ENCODE assay signal across 38 cellular contexts in genomic region chr22:26835023-26835422, GRCh38.
"Had no signal": no experiment of that assay in that cellular context is flagged by ENCODE, and none has a peak within 500 bp of the region (broad histone marks: within the 10 kb centered on the region; RNA-seq: fewer than 3 reads in every experiment).

No MANE protein-coding gene starts in this region.

- H3K9me3 ChIP-seq: adrenal gland, ascending aorta, body of pancreas, breast epithelium had no signal

- H3K27ac Mint-ChIP-seq: activated naive CD4-positive, alpha-beta T cell treated with anti-CD3 and anti-CD28 coated beads for 36 hours; activated naive CD4-positive, alpha-beta T cell treated with anti-CD3 and anti-CD28 coated beads, Interleukin-2, amount 10 ng/mL, durations not matched to agents 7 days and 5 days; activated naive CD4-positive, alpha-beta T cell treated with anti-CD3 and anti-CD28 coated beads, Interleukin-2, amount 50 U/mL, for 24 hours; activated naive CD4-positive, alpha-beta T cell treated with anti-CD3 and anti-CD28 coated beads, Interleukin-2, amount 50 U/mL, for 72 hours; activated naive CD8-positive, alpha-beta T cell; activated naive CD8-positive, alpha-beta T cell treated with anti-CD3 and anti-CD28 coated beads for 36 hours; activated naive CD8-positive, alpha-beta T cell treated with anti-CD3 and anti-CD28 coated beads, Interleukin-2, amount 10 ng/mL, durations not matched to agents 7 days and 5 days; activated naive CD8-positive, alpha-beta T cell treated with anti-CD3 and anti-CD28 coated beads, Interleukin-2, amount 50 U/mL, for 24 hours; activated T-cell treated with anti-CD3 and anti-CD28 coated beads, Interleukin-2, amount 50 U/mL, for 24 hours; activated T-cell treated with anti-CD3 and anti-CD28 coated beads, Interleukin-2, amount 50 U/mL, for 72 hours; activated T-helper 1 cell treated with anti-CD3 and anti-CD28 coated beads, Interleukin-12 subunit alpha, Interleukin-12 subunit beta, Interleukin-2, Interleukin-4 antibody, amounts not matched to agents 30 ng/mL and 10 ng/mL and 1 ng/mL, durations not matched to agents 14 hours and 24 hours and 36 hours; activated T-helper 17 cell treated with anti-CD3 and anti-CD28 coated beads, Interleukin-2, amount 50 U/mL, for 72 hours; activated T-helper 2 cell treated with anti-CD3 and anti-CD28 coated beads, Interferon-gamma antibody, Interleukin-2, Interleukin-4, amounts not matched to agents 10 μg/mL and 5 μg/mL and 100 μg/mL, durations not matched to agents 14 hours and 24 hours and 36 hours; brain had no signal

- H3K36me3 ChIP-seq: adrenal gland, ascending aorta, brain microvascular endothelial cell, breast epithelium, cardiac muscle cell had no signal

- H3K27me3 Mint-ChIP-seq: activated naive CD4-positive, alpha-beta T cell treated with anti-CD3 and anti-CD28 coated beads, Interleukin-2, amount 10 ng/mL, durations not matched to agents 7 days and 5 days; activated naive CD4-positive, alpha-beta T cell treated with anti-CD3 and anti-CD28 coated beads, Interleukin-2, amount 50 U/mL, for 24 hours; activated naive CD8-positive, alpha-beta T cell; activated naive CD8-positive, alpha-beta T cell treated with anti-CD3 and anti-CD28 coated beads for 36 hours; activated naive CD8-positive, alpha-beta T cell treated with anti-CD3 and anti-CD28 coated beads, Interleukin-2, amount 10 ng/mL, durations not matched to agents 7 days and 5 days; activated naive CD8-positive, alpha-beta T cell treated with anti-CD3 and anti-CD28 coated beads, Interleukin-2, amount 50 U/mL, for 24 hours; activated T-cell treated with anti-CD3 and anti-CD28 coated beads, Interleukin-2, amount 50 U/mL, for 24 hours; activated T-helper 17 cell treated with anti-CD3 and anti-CD28 coated beads, Interleukin-2, amount 50 U/mL, for 72 hours; central memory CD8-positive, alpha-beta T cell had no signal

- DNase-seq: activated effector memory CD4-positive, alpha-beta T cell treated with anti-CD3 and anti-CD28 coated beads, Interleukin-2, amount 50 U/mL, for 16 hours; activated effector memory CD4-positive, alpha-beta T cell treated with Interleukin-2 at 50 U/mL for 16 hours; activated gamma-delta T cell; activated gamma-delta T cell treated with Interleukin-2 at 50 U/mL for 16 hours; activated naive CD4-positive, alpha-beta T cell; activated naive CD4-positive, alpha-beta T cell treated with anti-CD3 and anti-CD28 coated beads for 36 hours; activated naive CD4-positive, alpha-beta T cell treated with anti-CD3 and anti-CD28 coated beads, Interleukin-2, amount 10 ng/mL, durations not matched to agents 7 days and 5 days; activated naive CD4-positive, alpha-beta T cell treated with anti-CD3 and anti-CD28 coated beads, Interleukin-2, amount 50 U/mL, for 16 hours; activated naive CD4-positive, alpha-beta T cell treated with Interleukin-2 at 50 U/mL for 16 hours; activated naive CD8-positive, alpha-beta T cell treated with anti-CD3 and anti-CD28 coated beads for 36 hours; activated naive CD8-positive, alpha-beta T cell treated with anti-CD3 and anti-CD28 coated beads, Interleukin-2, amount 10 ng/mL, durations not matched to agents 7 days and 5 days; activated naive CD8-positive, alpha-beta T cell treated with anti-CD3 and anti-CD28 coated beads, Interleukin-2, amount 50 U/mL, for 24 hours; activated T-cell treated with anti-CD3 and anti-CD28 coated beads, Interleukin-2, amount 50 U/mL, for 24 hours; activated T-cell treated with anti-CD3 and anti-CD28 coated beads, Interleukin-2, amount 50 U/mL, for 4 hours; activated T-cell treated with anti-CD3 and anti-CD28 coated beads, Interleukin-2, amount 50 U/mL, for 48 hours; activated T-cell treated with anti-CD3 and anti-CD28 coated beads, Interleukin-2, amount 50 U/mL, for 72 hours; adrenal gland; amniotic stem cell; amygdala; anterior cingulate cortex; aorta; body of pancreas; brain microvascular endothelial cell; caudate nucleus; central memory CD4-positive, alpha-beta T cell; cerebellar nuclear complex had no signal

- H3K9me3 Mint-ChIP-seq: activated naive CD4-positive, alpha-beta T cell treated with anti-CD3 and anti-CD28 coated beads for 36 hours; activated naive CD4-positive, alpha-beta T cell treated with anti-CD3 and anti-CD28 coated beads, Interleukin-2, amount 10 ng/mL, durations not matched to agents 7 days and 5 days; activated naive CD4-positive, alpha-beta T cell treated with anti-CD3 and anti-CD28 coated beads, Interleukin-2, amount 50 U/mL, for 24 hours; activated naive CD4-positive, alpha-beta T cell treated with anti-CD3 and anti-CD28 coated beads, Interleukin-2, amount 50 U/mL, for 72 hours; activated naive CD8-positive, alpha-beta T cell treated with anti-CD3 and anti-CD28 coated beads for 36 hours; activated naive CD8-positive, alpha-beta T cell treated with anti-CD3 and anti-CD28 coated beads, Interleukin-2, amount 10 ng/mL, durations not matched to agents 7 days and 5 days; activated naive CD8-positive, alpha-beta T cell treated with anti-CD3 and anti-CD28 coated beads, Interleukin-2, amount 50 U/mL, for 24 hours; activated T-cell treated with anti-CD3 and anti-CD28 coated beads, Interleukin-2, amount 50 U/mL, for 24 hours; activated T-cell treated with anti-CD3 and anti-CD28 coated beads, Interleukin-2, amount 50 U/mL, for 4 hours; activated T-cell treated with anti-CD3 and anti-CD28 coated beads, Interleukin-2, amount 50 U/mL, for 72 hours; activated T-helper 1 cell treated with anti-CD3 and anti-CD28 coated beads, Interleukin-12 subunit alpha, Interleukin-12 subunit beta, Interleukin-2, Interleukin-4 antibody, amounts not matched to agents 30 ng/mL and 10 ng/mL and 1 ng/mL, durations not matched to agents 14 hours and 24 hours and 36 hours; activated T-helper 17 cell treated with anti-CD3 and anti-CD28 coated beads, Interleukin-2, amount 50 U/mL, for 72 hours; activated T-helper 2 cell treated with anti-CD3 and anti-CD28 coated beads, Interferon-gamma antibody, Interleukin-2, Interleukin-4, amounts not matched to agents 10 μg/mL and 5 μg/mL and 100 μg/mL, durations not matched to agents 14 hours and 24 hours and 36 hours; brain; central memory CD8-positive, alpha-beta T cell had no signal

- H3K4me1 ChIP-seq: adrenal gland, ascending aorta, body of pancreas, breast epithelium had no signal

- H3K27ac ChIP-seq: adrenal gland, ascending aorta, body of pancreas, brain microvascular endothelial cell, breast epithelium, cardiac muscle cell had no signal

- H3K4me3 Mint-ChIP-seq: activated naive CD4-positive, alpha-beta T cell treated with anti-CD3 and anti-CD28 coated beads for 36 hours; activated naive CD4-positive, alpha-beta T cell treated with anti-CD3 and anti-CD28 coated beads, Interleukin-2, amount 10 ng/mL, durations not matched to agents 7 days and 5 days; activated naive CD4-positive, alpha-beta T cell treated with anti-CD3 and anti-CD28 coated beads, Interleukin-2, amount 50 U/mL, for 24 hours; activated naive CD8-positive, alpha-beta T cell; activated naive CD8-positive, alpha-beta T cell treated with anti-CD3 and anti-CD28 coated beads for 36 hours; activated naive CD8-positive, alpha-beta T cell treated with anti-CD3 and anti-CD28 coated beads, Interleukin-2, amount 10 ng/mL, durations not matched to agents 7 days and 5 days; activated naive CD8-positive, alpha-beta T cell treated with anti-CD3 and anti-CD28 coated beads, Interleukin-2, amount 50 U/mL, for 24 hours; activated T-cell treated with anti-CD3 and anti-CD28 coated beads, Interleukin-2, amount 50 U/mL, for 24 hours; activated T-cell treated with anti-CD3 and anti-CD28 coated beads, Interleukin-2, amount 50 U/mL, for 4 hours; activated T-cell treated with anti-CD3 and anti-CD28 coated beads, Interleukin-2, amount 50 U/mL, for 72 hours; activated T-helper 1 cell treated with anti-CD3 and anti-CD28 coated beads, Interleukin-12 subunit alpha, Interleukin-12 subunit beta, Interleukin-2, Interleukin-4 antibody, amounts not matched to agents 30 ng/mL and 10 ng/mL and 1 ng/mL, durations not matched to agents 14 hours and 24 hours and 36 hours; activated T-helper 17 cell treated with anti-CD3 and anti-CD28 coated beads, Interleukin-2, amount 50 U/mL, for 72 hours; brain; central memory CD8-positive, alpha-beta T cell had no signal

- FAIRE-seq: bronchial epithelial cell had no signal

- H3K4me1 Mint-ChIP-seq: activated naive CD4-positive, alpha-beta T cell treated with anti-CD3 and anti-CD28 coated beads, Interleukin-2, amount 10 ng/mL, durations not matched to agents 7 days and 5 days; activated naive CD4-positive, alpha-beta T cell treated with anti-CD3 and anti-CD28 coated beads, Interleukin-2, amount 50 U/mL, for 24 hours; activated naive CD8-positive, alpha-beta T cell treated with anti-CD3 and anti-CD28 coated beads for 36 hours; activated naive CD8-positive, alpha-beta T cell treated with anti-CD3 and anti-CD28 coated beads, Interleukin-2, amount 10 ng/mL, durations not matched to agents 7 days and 5 days; activated naive CD8-positive, alpha-beta T cell treated with anti-CD3 and anti-CD28 coated beads, Interleukin-2, amount 50 U/mL, for 24 hours; activated T-helper 17 cell treated with anti-CD3 and anti-CD28 coated beads, Interleukin-2, amount 50 U/mL, for 72 hours had no signal

- H3K36me3 Mint-ChIP-seq: activated naive CD4-positive, alpha-beta T cell treated with anti-CD3 and anti-CD28 coated beads, Interleukin-2, amount 10 ng/mL, durations not matched to agents 7 days and 5 days; activated naive CD4-positive, alpha-beta T cell treated with anti-CD3 and anti-CD28 coated beads, Interleukin-2, amount 50 U/mL, for 24 hours; activated naive CD4-positive, alpha-beta T cell treated with anti-CD3 and anti-CD28 coated beads, Interleukin-2, amount 50 U/mL, for 72 hours; activated naive CD8-positive, alpha-beta T cell treated with anti-CD3 and anti-CD28 coated beads for 36 hours; activated naive CD8-positive, alpha-beta T cell treated with anti-CD3 and anti-CD28 coated beads, Interleukin-2, amount 10 ng/mL, durations not matched to agents 7 days and 5 days; brain had no signal

- H3K27me3 ChIP-seq: adrenal gland, ascending aorta, body of pancreas, brain microvascular endothelial cell, breast epithelium, cardiac muscle cell had no signal

- H3K4me3 ChIP-seq: adrenal gland, ascending aorta, body of pancreas, breast epithelium, cardiac muscle cell had no signal

- ATAC-seq: activated naive CD4-positive, alpha-beta T cell treated with anti-CD3 and anti-CD28 coated beads, Interleukin-2, amount 50 U/mL, for 72 hours; activated T-cell treated with anti-CD3 and anti-CD28 coated beads, Interleukin-2, amount 50 U/mL, for 4 hours; activated T-cell treated with anti-CD3 and anti-CD28 coated beads, Interleukin-2, amount 50 U/mL, for 72 hours; activated T-helper 17 cell treated with anti-CD3 and anti-CD28 coated beads, Interleukin-2, amount 50 U/mL, for 72 hours; body of pancreas had no signal
